In genomic region chr12:45930369-45930768, GRCh38 we compare ENCODE assay signal across 26 cellular contexts.
"Had no signal": no experiment of that assay in that cellular context is flagged by ENCODE, and none has a peak within 500 bp of the region (broad histone marks: within the 10 kb centered on the region; RNA-seq: fewer than 3 reads in every experiment).

No MANE protein-coding gene starts in this region.

- ATAC-seq: activated CD4-positive, CD25-positive, alpha-beta regulatory T cell treated with anti-CD3 and anti-CD28 coated beads, Interleukin-2, amount 50 U/mL, for 24 hours; activated naive CD4-positive, alpha-beta T cell treated with anti-CD3 and anti-CD28 coated beads, Interleukin-2, amount 50 U/mL, for 72 hours; activated T-cell treated with anti-CD3 and anti-CD28 coated beads, Interleukin-2, amount 50 U/mL, for 72 hours; esophagus mucosa had no signal

- H3K27ac Mint-ChIP-seq: activated B cell treated with CpG ODN at 0.5 μM for 24 hours; activated CD4-positive, alpha-beta memory T cell treated with anti-CD3 and anti-CD28 coated beads, Interleukin-2, amount 10 ng/mL, durations not matched to agents 7 days and 5 days; activated naive CD4-positive, alpha-beta T cell treated with anti-CD3 and anti-CD28 coated beads, Interleukin-2, amount 10 ng/mL, durations not matched to agents 7 days and 5 days; activated naive CD4-positive, alpha-beta T cell treated with anti-CD3 and anti-CD28 coated beads, Interleukin-2, amount 50 U/mL, for 72 hours; activated naive CD8-positive, alpha-beta T cell treated with anti-CD3 and anti-CD28 coated beads, Interleukin-2, amount 10 ng/mL, durations not matched to agents 7 days and 5 days; activated T-cell treated with anti-CD3 and anti-CD28 coated beads, Interleukin-2, amount 50 U/mL, for 24 hours; brain; endodermal cell; T-helper 1 cell treated with Interleukin-12 subunit alpha and Interleukin-12 subunit beta and Interleukin-4 antibody, amounts not matched to agents 30 μg/mL and 1 μg/mL, for 36 hours; T-helper 2 cell treated with Interferon-gamma antibody and Interleukin-4, amounts not matched to agents 5 μg/mL and 100 μg/mL, for 36 hours had no signal

- H3K9me3 Mint-ChIP-seq: activated B cell treated with CpG ODN at 0.5 μM for 24 hours; activated CD4-positive, alpha-beta memory T cell treated with anti-CD3 and anti-CD28 coated beads, Interleukin-2, amount 10 ng/mL, durations not matched to agents 7 days and 5 days; activated naive CD4-positive, alpha-beta T cell treated with anti-CD3 and anti-CD28 coated beads, Interleukin-2, amount 10 ng/mL, durations not matched to agents 7 days and 5 days; activated naive CD4-positive, alpha-beta T cell treated with anti-CD3 and anti-CD28 coated beads, Interleukin-2, amount 50 U/mL, for 72 hours; activated naive CD8-positive, alpha-beta T cell treated with anti-CD3 and anti-CD28 coated beads, Interleukin-2, amount 10 ng/mL, durations not matched to agents 7 days and 5 days; activated T-cell treated with anti-CD3 and anti-CD28 coated beads, Interleukin-2, amount 50 U/mL, for 24 hours; activated T-cell treated with anti-CD3 and anti-CD28 coated beads, Interleukin-2, amount 50 U/mL, for 72 hours; endodermal cell; T-helper 1 cell treated with Interleukin-12 subunit alpha and Interleukin-12 subunit beta and Interleukin-4 antibody, amounts not matched to agents 30 μg/mL and 1 μg/mL, for 36 hours; T-helper 2 cell treated with Interferon-gamma antibody and Interleukin-4, amounts not matched to agents 5 μg/mL and 100 μg/mL, for 36 hours had no signal

- DNase-seq: activated B cell treated with CpG ODN at 0.5 μM for 24 hours; activated CD4-positive, alpha-beta memory T cell treated with anti-CD3 and anti-CD28 coated beads, Interleukin-2, amount 10 ng/mL, durations not matched to agents 7 days and 5 days; activated CD4-positive, alpha-beta T cell treated with anti-CD3 and anti-CD28 coated beads for 48 hours; activated CD8-positive, alpha-beta memory T cell treated with anti-CD3 and anti-CD28 coated beads, Interleukin-2, amount 50 U/mL, for 48 hours; activated gamma-delta T cell; activated naive CD4-positive, alpha-beta T cell; activated naive CD4-positive, alpha-beta T cell treated with anti-CD3 and anti-CD28 coated beads, Interleukin-2, amount 10 ng/mL, durations not matched to agents 7 days and 5 days; activated naive CD8-positive, alpha-beta T cell treated with anti-CD3 and anti-CD28 coated beads, Interleukin-2, amount 10 ng/mL, durations not matched to agents 7 days and 5 days; activated T-cell treated with anti-CD3 and anti-CD28 coated beads for 4 hours; activated T-cell treated with anti-CD3 and anti-CD28 coated beads, Interleukin-2, amount 50 U/mL, for 24 hours; activated T-cell treated with anti-CD3 and anti-CD28 coated beads, Interleukin-2, amount 50 U/mL, for 72 hours; central memory CD4-positive, alpha-beta T cell; cerebellar nuclear complex; colonic mucosa; effector CD8-positive, alpha-beta T cell; endodermal cell; foreskin fibroblast; head of caudate nucleus; T1000; WERI-Rb-1 had no signal

- H3K4me1 Mint-ChIP-seq: activated B cell treated with CpG ODN at 0.5 μM for 24 hours; activated naive CD8-positive, alpha-beta T cell treated with anti-CD3 and anti-CD28 coated beads, Interleukin-2, amount 10 ng/mL, durations not matched to agents 7 days and 5 days had no signal

- H3K4me3 Mint-ChIP-seq: activated B cell treated with CpG ODN at 0.5 μM for 24 hours; activated CD4-positive, alpha-beta memory T cell treated with anti-CD3 and anti-CD28 coated beads, Interleukin-2, amount 10 ng/mL, durations not matched to agents 7 days and 5 days; activated naive CD4-positive, alpha-beta T cell treated with anti-CD3 and anti-CD28 coated beads, Interleukin-2, amount 10 ng/mL, durations not matched to agents 7 days and 5 days; activated naive CD8-positive, alpha-beta T cell treated with anti-CD3 and anti-CD28 coated beads, Interleukin-2, amount 10 ng/mL, durations not matched to agents 7 days and 5 days; activated T-cell treated with anti-CD3 and anti-CD28 coated beads, Interleukin-2, amount 50 U/mL, for 24 hours; activated T-cell treated with anti-CD3 and anti-CD28 coated beads, Interleukin-2, amount 50 U/mL, for 72 hours; brain; endodermal cell; T-helper 1 cell treated with Interleukin-12 subunit alpha and Interleukin-12 subunit beta and Interleukin-4 antibody, amounts not matched to agents 30 μg/mL and 1 μg/mL, for 36 hours; T-helper 2 cell treated with Interferon-gamma antibody and Interleukin-4, amounts not matched to agents 5 μg/mL and 100 μg/mL, for 36 hours had no signal

- H3K27me3 Mint-ChIP-seq: activated B cell treated with CpG ODN at 0.5 μM for 24 hours; activated CD4-positive, alpha-beta memory T cell treated with anti-CD3 and anti-CD28 coated beads, Interleukin-2, amount 10 ng/mL, durations not matched to agents 7 days and 5 days; activated naive CD4-positive, alpha-beta T cell treated with anti-CD3 and anti-CD28 coated beads, Interleukin-2, amount 10 ng/mL, durations not matched to agents 7 days and 5 days; activated naive CD8-positive, alpha-beta T cell treated with anti-CD3 and anti-CD28 coated beads, Interleukin-2, amount 10 ng/mL, durations not matched to agents 7 days and 5 days; activated T-cell treated with anti-CD3 and anti-CD28 coated beads, Interleukin-2, amount 50 U/mL, for 24 hours; brain had no signal
